In the genomic region with DNA sequence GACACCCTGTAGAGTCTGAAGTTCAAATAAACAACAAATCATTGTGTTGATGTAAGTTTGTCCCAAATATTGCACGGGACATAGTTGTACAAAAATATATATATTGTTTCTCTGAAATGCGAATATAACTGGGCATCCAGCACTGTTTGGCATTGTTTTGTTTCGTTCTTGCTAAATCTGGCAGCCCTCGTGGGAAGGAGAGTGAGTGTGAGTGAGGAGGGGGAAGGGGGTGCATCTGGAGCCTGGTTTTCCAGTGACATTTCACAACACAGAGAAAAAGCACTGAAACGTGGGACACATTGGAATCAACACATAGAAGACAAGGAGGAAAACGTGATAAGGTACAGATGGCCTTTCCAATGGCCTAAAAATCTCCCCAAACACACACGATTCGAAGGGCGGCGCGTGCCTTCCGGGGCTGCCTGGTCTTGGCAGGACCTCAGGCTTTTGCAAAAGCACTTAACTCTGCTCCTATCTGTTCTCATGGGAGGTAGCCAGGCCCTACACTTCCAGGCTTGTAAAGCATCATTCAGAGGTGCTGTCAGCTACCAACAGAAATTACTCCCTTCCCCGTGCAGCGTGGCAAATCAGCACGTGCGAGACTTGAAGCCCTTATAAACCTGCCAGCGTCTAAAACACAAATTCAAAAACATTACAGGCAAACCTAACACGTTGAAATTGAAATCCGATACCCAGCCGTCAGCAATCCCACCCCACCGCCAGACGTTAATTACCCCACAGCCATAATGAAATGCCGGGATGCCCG, we compare ENCODE assay signal across 14 cellular contexts.
DNase-seq lines count a peak whose midpoint lies in the region; ATAC-seq and TF ChIP-seq lines count a peak whose summit lies in the region.
"Had no signal": no experiment of that assay in that cellular context is flagged by ENCODE, and none has a peak within 500 bp of the region (broad histone marks: within the 10 kb centered on the region; RNA-seq: fewer than 3 reads in every experiment).

No MANE protein-coding gene starts in this region.

- TF ChIP-seq CTCF in GM23338 (conservative IDR thresholded peaks at IDR 0.05; ENCODE audit: low read depth in 2 of 2) (no peak), glutamatergic neuron (IDR thresholded peaks at IDR 0.05; ENCODE audit: partially characterized antibody, unreplicated experiment) (no peak), OCI-LY7 (conservative IDR thresholded peaks at IDR 0.05; ENCODE audit: low read length) (no peak)

- H3K4me3 Mint-ChIP-seq in GM23338 (no peak overlapping the region), glutamatergic neuron (ENCODE audit: unreplicated experiment) (peak overlapping the region; percentile 56)
- H3K4me3 Mint-ChIP-seq: CD4-positive, alpha-beta memory T cell; memory B cell; stimulated activated naive CD8-positive, alpha-beta T cell treated with anti-CD3 and anti-CD28 coated beads, Interleukin-15, amount 100 ng/mL, for 72 hours had no signal

- intact Hi-C loops in posterior vena cava (cut with DNase I) (no loop called here), OCI-LY7 (cut with micrococcal nuclease; ENCODE audit: unreplicated experiment) (no loop called here)

- H3K4me2 ChIP-seq in GM23338 (no peak overlapping the region), OCI-LY7 (ENCODE audit: low read length) (no peak overlapping the region)

- DNase-seq in GM23338 (ENCODE audit: low spot score) (no peak), NCI-H1694 (lab: John Stamatoyannopoulos, UW) (peak; percentile 33), glutamatergic neuron (peak; percentile 38), posterior vena cava (ENCODE audit: low spot score) (peak; percentile 66), Kasumi-1 (lab: John Stamatoyannopoulos, UW) (no peak), HuH-7.5 (ENCODE audit: low spot score) (no peak), OCI-LY7 (ENCODE audit: low spot score) (no peak)
- DNase-seq: activated CD4-positive, alpha-beta T cell treated with anti-CD3 and anti-CD28 coated beads, Interleukin-2, amount 50 U/mL, for 1 hour; activated T-cell treated with anti-CD3 and anti-CD28 coated beads, Interleukin-2, amount 50 U/mL, for 48 hours; adrenal gland; CD4-positive, alpha-beta memory T cell; stimulated activated naive CD8-positive, alpha-beta T cell treated with anti-CD3 and anti-CD28 coated beads, Interleukin-15, amount 100 ng/mL, for 72 hours had no signal

- H3K4me1 ChIP-seq in GM23338 (ENCODE audit: insufficient read depth) = peaks cover 6% of the 10 kb centered on the region; the same call in 1 of the 2 replicates
- H3K4me1 ChIP-seq in OCI-LY7 (ENCODE audit: insufficient read depth, low read length, poor library complexity, severe bottlenecking) = no peaks in the 10 kb centered on the region
- H3K4me1 ChIP-seq: SJSA1 had no signal

- ATAC-seq in GM23338 = peak; percentile 8; the same call in 2 of the 3 replicates
- ATAC-seq: stimulated activated naive CD8-positive, alpha-beta T cell treated with anti-CD3 and anti-CD28 coated beads, Interleukin-15, amount 100 ng/mL, for 72 hours had no signal

- H3K27ac ChIP-seq in GM23338 (ENCODE audit: low read depth) (no peak overlapping the region), OCI-LY7 (ENCODE audit: low read depth, low read length, poor library complexity, severe bottlenecking) (no peak overlapping the region)
- H3K27ac ChIP-seq: adrenal gland, SJSA1 had no signal

- peaks cover 37% of the 10 kb centered on the region for H3K4me1 Mint-ChIP-seq in GM23338
- peaks cover 36% of the 10 kb centered on the region for H3K4me1 Mint-ChIP-seq in glutamatergic neuron (ENCODE audit: low read depth, unreplicated experiment)
- H3K4me1 Mint-ChIP-seq: CD4-positive, alpha-beta memory T cell; memory B cell; stimulated activated naive CD8-positive, alpha-beta T cell treated with anti-CD3 and anti-CD28 coated beads, Interleukin-15, amount 100 ng/mL, for 72 hours had no signal

- H4K20me1 ChIP-seq in GM23338 (replicated peaks; ENCODE audit: insufficient read depth) (no peaks in the 10 kb centered on the region), OCI-LY7 (ENCODE audit: insufficient read depth, low read length) (no peaks in the 10 kb centered on the region)

- no peaks in the 10 kb centered on the region for H3K36me3 ChIP-seq in GM23338 (ENCODE audit: insufficient read depth)
- no peaks in the 10 kb centered on the region for H3K36me3 ChIP-seq in OCI-LY7 (ENCODE audit: insufficient read depth, low read length)
- H3K36me3 ChIP-seq: adrenal gland, SJSA1 had no signal

- H3K9me3 Mint-ChIP-seq in GM23338 = peaks cover 9% of the 10 kb centered on the region
- H3K9me3 Mint-ChIP-seq in glutamatergic neuron (ENCODE audit: unreplicated experiment) = peaks cover 4% of the 10 kb centered on the region
- H3K9me3 Mint-ChIP-seq: memory B cell had no signal

- H3K79me2 ChIP-seq in GM23338 (replicated peaks; ENCODE audit: insufficient read depth) (no peaks in the 10 kb centered on the region), OCI-LY7 (ENCODE audit: insufficient read depth, low read depth, low read length) (no peaks in the 10 kb centered on the region)

- no peak overlapping the region for H3K4me3 ChIP-seq in GM23338
- no peak overlapping the region for H3K4me3 ChIP-seq in OCI-LY7 (ENCODE audit: low read depth, low read length, poor library complexity, severe bottlenecking)
- H3K4me3 ChIP-seq: adrenal gland, SJSA1 had no signal

- H3K27ac Mint-ChIP-seq in GM23338 (no peak overlapping the region), glutamatergic neuron (ENCODE audit: unreplicated experiment) (peak overlapping the region; percentile 92)
- H3K27ac Mint-ChIP-seq: CD4-positive, alpha-beta memory T cell; memory B cell had no signal

- BruUV-seq in OCI-LY7 (replicated peaks; lab: Mats Ljungman, UMichigan) = no TSS peak

- H3K27me3 Mint-ChIP-seq in GM23338 (ENCODE audit: insufficient read depth, low read depth, poor library complexity) (peaks cover 28% of the 10 kb centered on the region), glutamatergic neuron (ENCODE audit: unreplicated experiment) (peaks cover 11% of the 10 kb centered on the region)

- H3K9me2 ChIP-seq in GM23338 (ENCODE audit: insufficient read depth) = no peaks in the 10 kb centered on the region
- no peaks in the 10 kb centered on the region for H3K9me2 ChIP-seq in OCI-LY7 (ENCODE audit: insufficient read depth, low read length)

- POLR2A ChIA-PET in OCI-LY7 (lab: Charles Lee) = no interaction called here

- H3K36me3 Mint-ChIP-seq in GM23338 (ENCODE audit: low read depth) (0 out of 3 replicates have a peak, but pooled peaks cover 5% of the 10 kb centered on the region), glutamatergic neuron (ENCODE audit: unreplicated experiment) (no peaks in the 10 kb centered on the region)
- H3K36me3 Mint-ChIP-seq: CD4-positive, alpha-beta memory T cell; memory B cell had no signal

- no peaks in the 10 kb centered on the region for H3K9me3 ChIP-seq in OCI-LY7 (ENCODE audit: low read length)
- H3K9me3 ChIP-seq: adrenal gland, SJSA1 had no signal

- CTCF ChIA-PET in OCI-LY7 (lab: Charles Lee; ENCODE audit: unreplicated experiment) = no interaction called here

- H2AFZ ChIP-seq in GM23338 (peak overlapping the region; percentile 47; the same call in 1 of the 2 replicates), OCI-LY7 (ENCODE audit: low read length) (no peak overlapping the region)

- H3F3A ChIP-seq in GM23338 (replicated peaks; ENCODE audit: low read depth) = no peaks in the 10 kb centered on the region

- H3K27me3 ChIP-seq in GM23338 (ENCODE audit: insufficient read depth) = no peaks in the 10 kb centered on the region

TF ChIP-seq in GM23338, 12 proteins besides CTCF, POLR2A, EP300 and RAD21:
- TF ChIP-seq JUNB (IDR thresholded peaks at IDR 0.05; ENCODE audit: unreplicated experiment) (no peak), CREB1 (CRISPR knock-in tag; IDR thresholded peaks at IDR 0.05; ENCODE audit: low read depth) (no peak), ZNF114 (CRISPR knock-in tag; IDR thresholded peaks at IDR 0.05) (no peak), STAT1 (IDR thresholded peaks at IDR 0.05; ENCODE audit: unreplicated experiment) (no peak)

Comparison
In these comparisons a context has a peak if more than half of its experiments do, and no peak if none do; other contexts are left out.
1. DNase-seq: peak in NCI-H1694 (single experiment), glutamatergic neuron (single experiment) and posterior vena cava (single experiment); none in GM23338 (single experiment), Kasumi-1 (0 of 2), HuH-7.5 (single experiment) and OCI-LY7 (single experiment).